16 cellular contexts compared by ENCODE assay signal in genomic region chr20:36113015-36113414, GRCh38.
"Had no signal": no experiment of that assay in that cellular context is flagged by ENCODE, and none has a peak within 500 bp of the region (broad histone marks: within the 10 kb centered on the region; RNA-seq: fewer than 3 reads in every experiment).

No MANE protein-coding gene starts in this region.

- H3K36me3 Mint-ChIP-seq: activated naive CD4-positive, alpha-beta T cell treated with anti-CD3 and anti-CD28 coated beads, Interleukin-2, amount 50 U/mL, for 24 hours; naive thymus-derived CD4-positive, alpha-beta T cell had no signal

- H3K4me1 Mint-ChIP-seq: activated naive CD4-positive, alpha-beta T cell treated with anti-CD3 and anti-CD28 coated beads, Interleukin-2, amount 50 U/mL, for 24 hours; T-helper 17 cell had no signal

- H3K4me3 Mint-ChIP-seq: activated naive CD4-positive, alpha-beta T cell treated with anti-CD3 and anti-CD28 coated beads, Interleukin-2, amount 50 U/mL, for 24 hours; activated T-cell treated with anti-CD3 and anti-CD28 coated beads, Interleukin-2, amount 50 U/mL, for 72 hours; effector memory CD8-positive, alpha-beta T cell; naive thymus-derived CD4-positive, alpha-beta T cell; T-helper 17 cell had no signal

- H3K4me1 ChIP-seq: gastrocnemius medialis, left ventricle myocardium inferior, sigmoid colon had no signal

- H3K27me3 ChIP-seq: cardiac muscle cell, gastrocnemius medialis, heart right ventricle, sigmoid colon, transverse colon had no signal

- H3K27ac ChIP-seq: cardiac muscle cell, gastrocnemius medialis, left ventricle myocardium inferior, sigmoid colon had no signal

- H3K27ac Mint-ChIP-seq: activated naive CD4-positive, alpha-beta T cell treated with anti-CD3 and anti-CD28 coated beads, Interleukin-2, amount 50 U/mL, for 24 hours; activated T-cell treated with anti-CD3 and anti-CD28 coated beads, Interleukin-2, amount 50 U/mL, for 72 hours; effector memory CD8-positive, alpha-beta T cell; naive thymus-derived CD4-positive, alpha-beta T cell; T-helper 17 cell had no signal

- H3K36me3 ChIP-seq: cardiac muscle cell, gastrocnemius medialis, heart right ventricle, left ventricle myocardium inferior, sigmoid colon, transverse colon had no signal

- ATAC-seq: activated T-cell treated with anti-CD3 and anti-CD28 coated beads, Interleukin-2, amount 50 U/mL, for 72 hours; effector memory CD8-positive, alpha-beta T cell; gastrocnemius medialis; naive thymus-derived CD4-positive, alpha-beta T cell; T-helper 17 cell had no signal

- H3K27me3 Mint-ChIP-seq: activated naive CD4-positive, alpha-beta T cell treated with anti-CD3 and anti-CD28 coated beads, Interleukin-2, amount 50 U/mL, for 24 hours had no signal

- H3K4me3 ChIP-seq: cardiac muscle cell, gastrocnemius medialis, heart right ventricle, left ventricle myocardium inferior, sigmoid colon, transverse colon had no signal

- DNase-seq: activated CD4-positive, alpha-beta T cell treated with anti-CD3 and anti-CD28 coated beads, Interleukin-2, amount 50 U/mL, for 4 hours; activated effector memory CD4-positive, alpha-beta T cell treated with anti-CD3 and anti-CD28 coated beads, Interleukin-2, amount 50 U/mL, for 16 hours; activated T-cell treated with anti-CD3 and anti-CD28 coated beads, Interleukin-2, amount 50 U/mL, for 72 hours; effector memory CD8-positive, alpha-beta T cell; gastrocnemius medialis; heart right ventricle; kidney glomerular epithelial cell; left ventricle myocardium inferior; mesenchymal stem cell; naive thymus-derived CD4-positive, alpha-beta T cell; sigmoid colon; stimulated activated naive CD4-positive, alpha-beta T cell; T-helper 17 cell; transverse colon had no signal

- H3K9me3 ChIP-seq: gastrocnemius medialis, heart right ventricle, left ventricle myocardium inferior, sigmoid colon, transverse colon had no signal

- H3K9me3 Mint-ChIP-seq: activated naive CD4-positive, alpha-beta T cell treated with anti-CD3 and anti-CD28 coated beads, Interleukin-2, amount 50 U/mL, for 24 hours; activated T-cell treated with anti-CD3 and anti-CD28 coated beads, Interleukin-2, amount 50 U/mL, for 72 hours; effector memory CD8-positive, alpha-beta T cell; naive thymus-derived CD4-positive, alpha-beta T cell had no signal
